In genomic region chr1:236795035-236795756, GRCh38 we compare ENCODE assay signal across 1 cellular context.
TF ChIP-seq lines count a peak whose summit lies in the region.

MTR (plus strand) TSS chr1:236795292; CDS start chr1:236795704, 412 bp downstream.

TF ChIP-seq in HepG2, 621 proteins besides CTCF, POLR2A, EP300 and RAD21 (continued from another document and continues in another):
- TF ChIP-seq PRDM15 (CRISPR knock-in tag; IDR thresholded peaks at IDR 0.05) (peak; percentile 49), SP1 (IDR thresholded peaks at IDR 0.05) (no peak), SP1 (CRISPR knock-in tag; IDR thresholded peaks at IDR 0.05) (no peak; the same call in 1 of the 2 replicates), ZNF644 (CRISPR knock-in tag; IDR thresholded peaks at IDR 0.05; ENCODE audit: low read depth) (0 out of 2 replicates have a peak, but pooled peaks have one; percentile 38), ZNF317 (CRISPR knock-in tag; IDR thresholded peaks at IDR 0.05) (peak; percentile 72; the same call in 1 of the 2 replicates), THAP8 (CRISPR knock-in tag; IDR thresholded peaks at IDR 0.05; ENCODE audit: borderline replicate concordance) (peak; percentile 74; the same call in 1 of the 2 replicates), MAZ (IDR thresholded peaks at IDR 0.05; ENCODE audit: borderline replicate concordance, low read depth, low read length) (0 out of 2 replicates have a peak, but pooled peaks have one; percentile 27), MAZ (CRISPR knock-in tag; IDR thresholded peaks at IDR 0.05; ENCODE audit: low read depth) (no peak; the same call in 1 of the 2 replicates), ZNF446 (CRISPR knock-in tag; IDR thresholded peaks at IDR 0.05) (peak; percentile 96; the same call in 1 of the 2 replicates), NFKB2 (CRISPR knock-in tag; IDR thresholded peaks at IDR 0.05; ENCODE audit: borderline replicate concordance) (peak; percentile 93; the same call in 1 of the 2 replicates), GPN1 (CRISPR knock-in tag; IDR thresholded peaks at IDR 0.05; ENCODE audit: borderline replicate concordance) (peak; percentile 85; the same call in 1 of the 2 replicates), ZNF597 (CRISPR knock-in tag; IDR thresholded peaks at IDR 0.05) (no peak), NR2F2 (IDR thresholded peaks at IDR 0.05; ENCODE audit: borderline replicate concordance, low read depth) (no peak; the same call in 1 of the 2 replicates), ZNF296 (CRISPR knock-in tag; conservative IDR thresholded peaks at IDR 0.05) (no peak; the same call in 1 of the 2 replicates), XRCC5 (optimal IDR thresholded peaks at IDR 0.05; ENCODE audit: low read length) (peak; percentile 80), ZNF598 (CRISPR knock-in tag; IDR thresholded peaks at IDR 0.05; ENCODE audit: borderline replicate concordance) (peak; percentile 53; the same call in 1 of the 2 replicates), TBP (CRISPR knock-in tag; IDR thresholded peaks at IDR 0.05) (no peak), ZNF790 (CRISPR knock-in tag; IDR thresholded peaks at IDR 0.05; ENCODE audit: borderline replicate concordance) (peak; percentile 91; the same call in 1 of the 2 replicates), ZNF33A (CRISPR knock-in tag; IDR thresholded peaks at IDR 0.05; ENCODE audit: borderline replicate concordance) (peak; percentile 84; the same call in 1 of the 2 replicates), KLF11 (CRISPR knock-in tag; IDR thresholded peaks at IDR 0.05) (peak; percentile 53), ZXDC (CRISPR knock-in tag; IDR thresholded peaks at IDR 0.05) (no peak), POLR2AphosphoS5 (IDR thresholded peaks at IDR 0.05; ENCODE audit: low read depth, low read length) (peak; percentile 89), RFXAP (CRISPR knock-in tag; IDR thresholded peaks at IDR 0.05; ENCODE audit: borderline replicate concordance) (peak; percentile 15), ZNF558 (CRISPR knock-in tag; IDR thresholded peaks at IDR 0.05; ENCODE audit: borderline replicate concordance) (0 out of 2 replicates have a peak, but pooled peaks have one; percentile 58), ZNF570 (CRISPR knock-in tag; IDR thresholded peaks at IDR 0.05; ENCODE audit: borderline replicate concordance) (no peak), SOX13 (IDR thresholded peaks at IDR 0.05) (no peak; the same call in 1 of the 2 replicates), SOX13 (CRISPR knock-in tag; conservative IDR thresholded peaks at IDR 0.05 in 1 of 2, IDR thresholded peaks at IDR 0.05 in 1 of 2) (no peak; a peak in 1 of 4 replicates), ETV5 (CRISPR knock-in tag; IDR thresholded peaks at IDR 0.05; ENCODE audit: borderline replicate concordance) (peak; percentile 74), ZNF850 (CRISPR knock-in tag; conservative IDR thresholded peaks at IDR 0.05) (peak; percentile 95), MAFG (CRISPR knock-in tag; IDR thresholded peaks at IDR 0.05) (no peak), ERF (CRISPR knock-in tag; IDR thresholded peaks at IDR 0.05) (peak; percentile 38; the same call in 1 of the 2 replicates), MED8 (CRISPR knock-in tag; IDR thresholded peaks at IDR 0.05; ENCODE audit: insufficient replicate concordance) (peak; percentile 57), ZFY (CRISPR knock-in tag; IDR thresholded peaks at IDR 0.05) (peak; percentile 95), DZIP1 (CRISPR knock-in tag; IDR thresholded peaks at IDR 0.05) (no peak; the same call in none of the 2 replicates), ZFX (CRISPR knock-in tag; IDR thresholded peaks at IDR 0.05; ENCODE audit: low read depth) (peak; percentile 93), ZNF512B (CRISPR knock-in tag; IDR thresholded peaks at IDR 0.05; ENCODE audit: borderline replicate concordance) (no peak), ARHGAP35 (CRISPR knock-in tag; IDR thresholded peaks at IDR 0.05; ENCODE audit: borderline replicate concordance) (peak; percentile 96), ZNF430 (CRISPR knock-in tag; IDR thresholded peaks at IDR 0.05) (0 out of 2 replicates have a peak, but pooled peaks have one; percentile 70), CENPX (CRISPR knock-in tag; IDR thresholded peaks at IDR 0.05) (no peak), STAT5B (CRISPR knock-in tag; IDR thresholded peaks at IDR 0.05) (0 out of 2 replicates have a peak, but pooled peaks have one; percentile 13), MYNN (CRISPR knock-in tag; IDR thresholded peaks at IDR 0.05; ENCODE audit: low read depth) (no peak), CHD2 (IDR thresholded peaks at IDR 0.05; ENCODE audit: low read depth, low read length) (peak; percentile 83), NFYB (CRISPR knock-in tag; IDR thresholded peaks at IDR 0.05) (peak; percentile 98)
- TF ChIP-seq, protein P1, sequence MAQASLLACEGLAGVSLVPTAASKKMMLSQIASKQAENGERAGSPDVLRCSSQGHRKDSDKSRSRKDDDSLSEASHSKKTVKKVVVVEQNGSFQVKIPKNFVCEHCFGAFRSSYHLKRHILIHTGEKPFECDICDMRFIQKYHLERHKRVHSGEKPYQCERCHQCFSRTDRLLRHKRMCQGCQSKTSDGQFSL (CRISPR knock-in tag; IDR thresholded peaks at IDR 0.05): peak; percentile 70; the same call in 1 of the 2 replicates
- TF ChIP-seq, protein P2, sequence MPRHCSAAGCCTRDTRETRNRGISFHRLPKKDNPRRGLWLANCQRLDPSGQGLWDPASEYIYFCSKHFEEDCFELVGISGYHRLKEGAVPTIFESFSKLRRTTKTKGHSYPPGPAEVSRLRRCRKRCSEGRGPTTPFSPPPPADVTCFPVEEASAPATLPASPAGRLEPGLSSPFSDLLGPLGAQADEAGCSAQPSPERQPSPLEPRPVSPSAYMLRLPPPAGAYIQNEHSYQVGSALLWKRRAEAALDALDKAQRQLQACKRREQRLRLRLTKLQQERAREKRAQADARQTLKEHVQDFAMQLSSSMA (CRISPR knock-in tag; IDR thresholded peaks at IDR 0.05): peak; percentile 48; the same call in 1 of the 2 replicates
- TF ChIP-seq, protein P3, sequence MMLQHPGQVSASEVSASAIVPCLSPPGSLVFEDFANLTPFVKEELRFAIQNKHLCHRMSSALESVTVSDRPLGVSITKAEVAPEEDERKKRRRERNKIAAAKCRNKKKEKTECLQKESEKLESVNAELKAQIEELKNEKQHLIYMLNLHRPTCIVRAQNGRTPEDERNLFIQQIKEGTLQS (CRISPR knock-in tag; IDR thresholded peaks at IDR 0.05): no peak
- TF ChIP-seq, protein P4, sequence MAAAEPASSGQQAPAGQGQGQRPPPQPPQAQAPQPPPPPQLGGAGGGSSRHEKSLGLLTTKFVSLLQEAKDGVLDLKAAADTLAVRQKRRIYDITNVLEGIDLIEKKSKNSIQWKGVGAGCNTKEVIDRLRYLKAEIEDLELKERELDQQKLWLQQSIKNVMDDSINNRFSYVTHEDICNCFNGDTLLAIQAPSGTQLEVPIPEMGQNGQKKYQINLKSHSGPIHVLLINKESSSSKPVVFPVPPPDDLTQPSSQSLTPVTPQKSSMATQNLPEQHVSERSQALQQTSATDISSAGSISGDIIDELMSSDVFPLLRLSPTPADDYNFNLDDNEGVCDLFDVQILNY (CRISPR knock-in tag; conservative IDR thresholded peaks at IDR 0.05): peak; percentile 66; the same call in 1 of the 2 replicates
